ENCODE assay signal across 24 cellular contexts in the genomic region with DNA sequence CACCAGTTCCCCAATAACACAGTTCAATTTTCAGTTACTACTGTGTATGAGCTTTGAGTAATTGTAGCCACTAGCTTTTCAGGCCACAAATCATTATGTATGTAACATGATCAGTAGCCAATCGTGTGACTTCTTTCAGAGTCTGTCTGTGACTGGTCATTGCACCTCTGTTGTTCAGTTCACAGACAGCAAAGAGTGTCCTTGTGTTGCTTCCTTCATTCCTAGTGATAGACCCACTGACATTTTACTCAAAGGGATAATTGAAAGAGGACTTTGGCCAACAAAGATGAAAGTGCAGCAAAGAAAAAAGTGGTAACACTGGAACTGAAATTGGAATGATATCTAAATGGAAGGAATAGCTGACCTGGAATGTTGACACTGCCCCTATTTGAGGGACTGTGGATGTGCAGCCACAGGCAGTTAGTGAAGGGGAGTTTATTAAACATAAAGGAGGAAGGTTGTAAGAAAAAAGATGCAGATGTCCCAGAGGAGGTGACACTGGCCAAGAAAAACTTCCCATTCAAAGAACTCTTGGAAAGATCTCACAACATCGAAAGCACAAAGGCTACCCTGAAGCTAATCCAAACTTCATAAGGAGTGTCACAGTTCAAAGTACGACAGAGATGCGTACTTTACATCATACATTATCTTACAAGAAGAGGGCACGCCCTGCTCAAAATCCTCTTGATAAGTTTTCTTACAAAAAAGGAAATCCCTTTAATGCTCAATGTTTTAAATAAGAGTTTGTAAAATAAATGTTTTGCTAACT. TPM values are rescaled to one million over a fixed set of nuclear protein-coding genes. Genes with fewer than 3 reads are reported as not detected.
A peak's percentile ranks its signal among the peaks of the same experiment; 100 is the strongest.
DNase-seq lines count a peak whose midpoint lies in the region; ATAC-seq and TF ChIP-seq lines count a peak whose summit lies in the region.
"Had no signal": no experiment of that assay in that cellular context is flagged by ENCODE, and none has a peak within 500 bp of the region (broad histone marks: within the 10 kb centered on the region; RNA-seq: fewer than 3 reads in every experiment).

No MANE protein-coding gene starts in this region.

- H2AFZ ChIP-seq in HCT116 (ENCODE audit: low read depth, low read length, poor library complexity, severe bottlenecking) (no peak overlapping the region), PC-3 (ENCODE audit: low read length) (no peak overlapping the region)

- H3K9me3 ChIP-seq in HCT116 (ENCODE audit: control insufficient read depth in 1 of 2, insufficient read depth in 1 of 2, low read depth in 1 of 2, low read length in 2 of 2), result no peaks in the 10 kb centered on the region
- H3K9me3 ChIP-seq in effector memory CD4-positive, alpha-beta T cell (ENCODE audit: control insufficient read depth, low read length), result no peaks in the 10 kb centered on the region
- no peaks in the 10 kb centered on the region for H3K9me3 ChIP-seq in PC-3 (ENCODE audit: low read length)

- intact Hi-C loops in HCT116 (cut with micrococcal nuclease), result no loop called here
- intact Hi-C loops in PC-3 (cut with micrococcal nuclease), result no loop called here

- H3K9me3 Mint-ChIP-seq in activated T-cell treated with anti-CD3 and anti-CD28 coated beads, Interleukin-2, amount 50 U/mL, for 4 hours, result no peaks in the 10 kb centered on the region
- no peaks in the 10 kb centered on the region for H3K9me3 Mint-ChIP-seq in stimulated activated effector memory CD8-positive, alpha-beta T cell treated with anti-CD3 and anti-CD28 coated beads, Interleukin-12 subunit alpha, Interleukin-12 subunit beta, amount 100 ng/mL, for 72 hours
- H3K9me3 Mint-ChIP-seq: immature natural killer cell had no signal

- H3K36me3 Mint-ChIP-seq in activated T-cell treated with anti-CD3 and anti-CD28 coated beads, Interleukin-2, amount 50 U/mL, for 4 hours (ENCODE audit: insufficient read depth), result peaks cover 33% of the 10 kb centered on the region
- peaks cover 6% of the 10 kb centered on the region for H3K36me3 Mint-ChIP-seq in stimulated activated effector memory CD8-positive, alpha-beta T cell treated with anti-CD3 and anti-CD28 coated beads, Interleukin-12 subunit alpha, Interleukin-12 subunit beta, amount 100 ng/mL, for 72 hours

- TF ChIP-seq CTCF in HCT116 (IDR thresholded peaks at IDR 0.05 in 2 of 3, conservative IDR thresholded peaks at IDR 0.05 in 1 of 3; ENCODE audit: borderline replicate concordance in 1 of 3, insufficient read depth in 1 of 3, low read depth in 2 of 3, low read length in 2 of 3) (no peak; a peak in 1 of 6 replicates), PC-3 (conservative IDR thresholded peaks at IDR 0.05; ENCODE audit: low read depth, low read length) (no peak)

- CTCF ChIA-PET in HCT116 (lab: Charles Lee), result no interaction called here
- CTCF ChIA-PET in PC-3 (lab: Charles Lee), result no interaction called here

- H3F3A ChIP-seq in PC-3 (ENCODE audit: low read length, unreplicated experiment), result no peaks in the 10 kb centered on the region

- H4K20me1 ChIP-seq in HCT116 (ENCODE audit: insufficient read depth) (no peaks in the 10 kb centered on the region), PC-3 (ENCODE audit: low read length) (no peaks in the 10 kb centered on the region)

- H3K27ac Mint-ChIP-seq in stimulated activated effector memory CD8-positive, alpha-beta T cell treated with anti-CD3 and anti-CD28 coated beads, Interleukin-12 subunit alpha, Interleukin-12 subunit beta, amount 100 ng/mL, for 72 hours, result peak overlapping the region; percentile 67
- H3K27ac Mint-ChIP-seq: nephron had no signal

- no peaks in the 10 kb centered on the region for H3K27me3 Mint-ChIP-seq in activated T-cell treated with anti-CD3 and anti-CD28 coated beads, Interleukin-2, amount 50 U/mL, for 4 hours (ENCODE audit: low read depth)
- H3K27me3 Mint-ChIP-seq: activated CD4-positive, alpha-beta T cell treated with anti-CD3 and anti-CD28 coated beads, Interleukin-2, amount 10 ng/mL, durations not matched to agents 7 days and 5 days had no signal

- H3K9ac ChIP-seq in HCT116 (ENCODE audit: low read length), result no peak overlapping the region
- no peak overlapping the region for H3K9ac ChIP-seq in PC-3 (ENCODE audit: low read length)

- no peak for TF ChIP-seq RAD21 in HCT116 (IDR thresholded peaks at IDR 0.05; ENCODE audit: low read depth)

- DNase-seq in activated T-cell treated with anti-CD3 and anti-CD28 coated beads, Interleukin-2, amount 50 U/mL, for 4 hours, result no peak
- no peak for DNase-seq in activated T-cell treated with anti-CD3 and anti-CD28 coated beads for 4 hours
- no peak for DNase-seq in HCT116 (ENCODE audit: low read depth, low spot score)
- no peak for DNase-seq in effector memory CD4-positive, alpha-beta T cell
- DNase-seq in stimulated activated effector memory CD8-positive, alpha-beta T cell treated with anti-CD3 and anti-CD28 coated beads, Interleukin-12 subunit alpha, Interleukin-12 subunit beta, amount 100 ng/mL, for 72 hours (ENCODE audit: low spot score in 2 of 2), result no peak
- DNase-seq in PC-3, result no peak
- DNase-seq: activated CD4-positive, alpha-beta T cell treated with anti-CD3 and anti-CD28 coated beads, Interleukin-2, amount 10 ng/mL, durations not matched to agents 7 days and 5 days; amygdala; central memory CD4-positive, alpha-beta T cell; effector CD4-positive, alpha-beta T cell; GF-D8; head of caudate nucleus; immature natural killer cell; NCI-H1105; NCI-H2081 treated with DMSO at 0.1 percent for 48 hours; NCI-H526 treated with DMSO at 0.1 percent for 48 hours; posterior cingulate gyrus; stimulated activated CD4-positive, alpha-beta T cell treated with anti-CD3 and anti-CD28 coated beads, Interleukin-4, amount 100 ng/mL, for 24 hours had no signal

- POLR2A ChIA-PET in HCT116 (lab: Charles Lee) (no interaction called here), PC-3 (lab: Charles Lee; ENCODE audit: unreplicated experiment) (no interaction called here)

- no peak for TF ChIP-seq POLR2A in HCT116 (IDR thresholded peaks at IDR 0.05; ENCODE audit: borderline replicate concordance, extremely low read depth, insufficient read depth, insufficient read length)

- H3K27ac ChIP-seq in HCT116 (ENCODE audit: low read depth, low read length) (no peak overlapping the region), PC-3 (ENCODE audit: low read length) (no peak overlapping the region)
- peak overlapping the region; percentile 21 for H3K27ac ChIP-seq in effector memory CD4-positive, alpha-beta T cell (ENCODE audit: insufficient read depth, low read length, poor library complexity, severe bottlenecking)
- H3K27ac ChIP-seq: skin epidermis had no signal

- BruUV-seq in HCT116 (replicated peaks; lab: Mats Ljungman, UMichigan) (no TSS peak), PC-3 (replicated peaks; lab: Mats Ljungman, UMichigan) (no TSS peak)

- H3K9me2 ChIP-seq in HCT116 (ENCODE audit: insufficient read depth) (0 out of 2 replicates have a peak, but pooled peaks cover 3% of the 10 kb centered on the region), PC-3 (replicated peaks; ENCODE audit: low read length) (no peaks in the 10 kb centered on the region)

- H3K4me1 ChIP-seq in HCT116 (ENCODE audit: control insufficient read depth in 1 of 2, insufficient read depth in 2 of 2, low read length in 2 of 2) (peaks cover 0 to 9% of the 10 kb centered on the region in 2 experiments; a peak in 1 of 4 replicates), PC-3 (ENCODE audit: insufficient read depth, low read length) (no peaks in the 10 kb centered on the region)
- H3K4me1 ChIP-seq in effector memory CD4-positive, alpha-beta T cell (ENCODE audit: control insufficient read depth, insufficient read depth, low read length, poor library complexity, severe bottlenecking), result peaks cover 35% of the 10 kb centered on the region

- no peaks in the 10 kb centered on the region for H3K36me3 ChIP-seq in HCT116 (ENCODE audit: control insufficient read depth in 1 of 2, insufficient read depth in 2 of 2, low read length in 2 of 2)
- H3K36me3 ChIP-seq in effector memory CD4-positive, alpha-beta T cell (ENCODE audit: control insufficient read depth, insufficient read depth, low read length), result peaks cover 2% of the 10 kb centered on the region
- H3K36me3 ChIP-seq in PC-3 (ENCODE audit: low read depth, low read length), result 0 out of 2 replicates have a peak, but pooled peaks cover 3% of the 10 kb centered on the region

- H3K4me1 Mint-ChIP-seq in activated T-cell treated with anti-CD3 and anti-CD28 coated beads, Interleukin-2, amount 50 U/mL, for 4 hours (ENCODE audit: low read depth), result peaks cover 85% of the 10 kb centered on the region
- H3K4me1 Mint-ChIP-seq in stimulated activated effector memory CD8-positive, alpha-beta T cell treated with anti-CD3 and anti-CD28 coated beads, Interleukin-12 subunit alpha, Interleukin-12 subunit beta, amount 100 ng/mL, for 72 hours, result peaks cover 74% of the 10 kb centered on the region
- H3K4me1 Mint-ChIP-seq: nephron had no signal

- H3K4me3 ChIP-seq in HCT116 (replicated peaks in 1 of 2; ENCODE audit: low read depth in 1 of 2, low read length in 2 of 2) (no peak overlapping the region), PC-3 (ENCODE audit: low read length) (no peak overlapping the region)
- H3K4me3 ChIP-seq in effector memory CD4-positive, alpha-beta T cell (ENCODE audit: insufficient read depth, low read depth, low read length, poor library complexity, severe bottlenecking), result no peak overlapping the region
- H3K4me3 ChIP-seq: lung, skin epidermis had no signal

- no peak overlapping the region for H3K4me2 ChIP-seq in HCT116 (ENCODE audit: low read length)
- H3K4me2 ChIP-seq in PC-3 (ENCODE audit: low read length), result no peak overlapping the region

- H3K27me3 ChIP-seq in HCT116 (ENCODE audit: insufficient read depth, low read length), result no peaks in the 10 kb centered on the region
- H3K27me3 ChIP-seq in effector memory CD4-positive, alpha-beta T cell (replicated peaks; ENCODE audit: control insufficient read depth, insufficient read depth, low read length, poor library complexity, severe bottlenecking), result no peaks in the 10 kb centered on the region
- H3K27me3 ChIP-seq in PC-3 (ENCODE audit: low read length), result no peaks in the 10 kb centered on the region

- H3K79me2 ChIP-seq in HCT116 (ENCODE audit: insufficient read depth, low read length), result peaks cover 47% of the 10 kb centered on the region
- H3K79me2 ChIP-seq in PC-3 (ENCODE audit: low read length), result peaks cover 46% of the 10 kb centered on the region

- RAD21 ChIA-PET in HCT116 (lab: Charles Lee; ENCODE audit: low non-redundant PET in 1 of 2, low total read pairs in 2 of 2, uncharacterized antibody in 2 of 2, unreplicated experiment in 2 of 2), result no interaction called here

- ATAC-seq in activated T-cell treated with anti-CD3 and anti-CD28 coated beads, Interleukin-2, amount 50 U/mL, for 4 hours, result peak; percentile 46
- ATAC-seq in HCT116 (peak; percentile 47), GM18517 (IDR thresholded peaks at IDR 0.05; ENCODE audit: unreplicated experiment) (no peak), HG03432 (IDR thresholded peaks at IDR 0.05; ENCODE audit: unreplicated experiment) (no peak), PC-3 (no peak)
- peak; percentile 91 for ATAC-seq in stimulated activated effector memory CD8-positive, alpha-beta T cell treated with anti-CD3 and anti-CD28 coated beads, Interleukin-12 subunit alpha, Interleukin-12 subunit beta, amount 100 ng/mL, for 72 hours
- ATAC-seq: Panc1 had no signal

- H3K4me3 Mint-ChIP-seq in activated T-cell treated with anti-CD3 and anti-CD28 coated beads, Interleukin-2, amount 50 U/mL, for 4 hours, result no peak overlapping the region
- H3K4me3 Mint-ChIP-seq in stimulated activated effector memory CD8-positive, alpha-beta T cell treated with anti-CD3 and anti-CD28 coated beads, Interleukin-12 subunit alpha, Interleukin-12 subunit beta, amount 100 ng/mL, for 72 hours, result peak overlapping the region; percentile 39
- H3K4me3 Mint-ChIP-seq: activated CD4-positive, alpha-beta T cell treated with anti-CD3 and anti-CD28 coated beads, Interleukin-2, amount 10 ng/mL, durations not matched to agents 7 days and 5 days; immature natural killer cell; nephron had no signal

RNA-seq across cellular contexts. Expression of gene TTC39C, which starts 19.3 kb away (rescaled TPM):
- 10 to 100 TPM; 23.6 to 37.3 (median 31.5) TPM for total RNA-seq in activated T-cell treated with anti-CD3 and anti-CD28 coated beads, Interleukin-2, amount 50 U/mL, for 4 hours
- total RNA-seq in HCT116 (2021; ENCODE audit: unreplicated experiment) (24.8 TPM), PC-3 (2014; rRNA removed) (24.7 and 26.3 TPM in 2 replicates)
- polyA plus RNA-seq in HCT116 (2012), result 10.2 and 11.7 TPM in 2 replicates

Comparison
In these comparisons a context has a peak if more than half of its experiments do, and no peak if none do; other contexts are left out.
1. ATAC-seq: peak in activated T-cell treated with anti-CD3 and anti-CD28 coated beads, Interleukin-2, amount 50 U/mL, for 4 hours (2 of 2), HCT116 (single experiment) and stimulated activated effector memory CD8-positive, alpha-beta T cell treated with anti-CD3 and anti-CD28 coated beads, Interleukin-12 subunit alpha, Interleukin-12 subunit beta, amount 100 ng/mL, for 72 hours (single experiment); none in GM18517 (single experiment), HG03432 (single experiment) and PC-3 (single experiment).